Comparison of ENCODE assay signal across 27 cellular contexts in genomic region chr3:98148751-98149150, GRCh38. TPM values are rescaled to one million over a fixed set of nuclear protein-coding genes. Genes with fewer than 3 reads are reported as not detected.
"Had no signal": no experiment of that assay in that cellular context is flagged by ENCODE, and none has a peak within 500 bp of the region (broad histone marks: within the 10 kb centered on the region; RNA-seq: fewer than 3 reads in every experiment).

No MANE protein-coding gene starts in this region.

- H3K27ac ChIP-seq: colonic mucosa, coronary artery, dorsolateral prefrontal cortex, epithelial cell of prostate, esophagus muscularis mucosa, esophagus squamous epithelium, foreskin keratinocyte, gastrocnemius medialis, gastroesophageal sphincter, heart left ventricle, heart right ventricle had no signal

- H3K9me3 ChIP-seq: colonic mucosa, esophagus muscularis mucosa, esophagus squamous epithelium, gastrocnemius medialis, gastroesophageal sphincter, heart left ventricle had no signal

- H3K4me3 ChIP-seq: colonic mucosa, coronary artery, dorsolateral prefrontal cortex, esophagus muscularis mucosa, esophagus squamous epithelium, gastrocnemius medialis, gastroesophageal sphincter, heart left ventricle, heart right ventricle had no signal

- ATAC-seq: effector memory CD8-positive, alpha-beta T cell; esophagus mucosa; foreskin keratinocyte; gastrocnemius medialis; gastroesophageal sphincter; heart left ventricle; heart right ventricle had no signal

- DNase-seq: colonic mucosa; cortex of kidney; dermis blood vessel endothelial cell; dorsolateral prefrontal cortex; effector CD4-positive, alpha-beta T cell; effector CD8-positive, alpha-beta T cell; effector memory CD4-positive, alpha-beta T cell; effector memory CD8-positive, alpha-beta T cell; endodermal cell; erythroblast; esophagus squamous epithelium; foreskin fibroblast; foreskin keratinocyte; foreskin melanocyte; gastrocnemius medialis; glutamatergic neuron; head of caudate nucleus; heart left ventricle; heart right ventricle had no signal

- H3K36me3 ChIP-seq: colonic mucosa, esophagus muscularis mucosa, esophagus squamous epithelium, gastrocnemius medialis, gastroesophageal sphincter, heart left ventricle, heart right ventricle had no signal

- H3K27me3 ChIP-seq: colonic mucosa, esophagus muscularis mucosa, esophagus squamous epithelium, foreskin keratinocyte, gastrocnemius medialis, gastroesophageal sphincter, heart left ventricle, heart right ventricle had no signal

- H3K4me1 ChIP-seq: colonic mucosa, esophagus muscularis mucosa, esophagus squamous epithelium, foreskin keratinocyte, gastrocnemius medialis, gastroesophageal sphincter, heart left ventricle, heart right ventricle had no signal

RNA-seq across cellular contexts. Expression of gene OR5H14, which starts 1.5 kb away (rescaled TPM):
- polyA plus RNA-seq: endothelial cell of umbilical vein, esophagus, fibroblast of lung, foreskin keratinocyte, heart left ventricle, heart right ventricle had no signal

RNA-seq across cellular contexts. Expression of gene OR5H15, which starts 17.7 kb away (rescaled TPM):
- polyA plus RNA-seq: endothelial cell of umbilical vein, esophagus, fibroblast of lung, foreskin keratinocyte, heart left ventricle, heart right ventricle had no signal

RNA-seq across cellular contexts. Expression of gene OR5H1, which starts 18.2 kb away (rescaled TPM):
- polyA plus RNA-seq: endothelial cell of umbilical vein, esophagus, fibroblast of lung, foreskin keratinocyte, heart left ventricle, heart right ventricle had no signal
